In genomic region chr22:23182289-23183106, GRCh38 we compare ENCODE assay signal across 1 cellular context.
TF ChIP-seq lines count a peak whose summit lies in the region.

No MANE protein-coding gene starts in this region.

TF ChIP-seq in HEK293, 187 proteins besides CTCF, POLR2A, EP300 and RAD21 (continued from another document and continues in another):
- TF ChIP-seq, protein P1, sequence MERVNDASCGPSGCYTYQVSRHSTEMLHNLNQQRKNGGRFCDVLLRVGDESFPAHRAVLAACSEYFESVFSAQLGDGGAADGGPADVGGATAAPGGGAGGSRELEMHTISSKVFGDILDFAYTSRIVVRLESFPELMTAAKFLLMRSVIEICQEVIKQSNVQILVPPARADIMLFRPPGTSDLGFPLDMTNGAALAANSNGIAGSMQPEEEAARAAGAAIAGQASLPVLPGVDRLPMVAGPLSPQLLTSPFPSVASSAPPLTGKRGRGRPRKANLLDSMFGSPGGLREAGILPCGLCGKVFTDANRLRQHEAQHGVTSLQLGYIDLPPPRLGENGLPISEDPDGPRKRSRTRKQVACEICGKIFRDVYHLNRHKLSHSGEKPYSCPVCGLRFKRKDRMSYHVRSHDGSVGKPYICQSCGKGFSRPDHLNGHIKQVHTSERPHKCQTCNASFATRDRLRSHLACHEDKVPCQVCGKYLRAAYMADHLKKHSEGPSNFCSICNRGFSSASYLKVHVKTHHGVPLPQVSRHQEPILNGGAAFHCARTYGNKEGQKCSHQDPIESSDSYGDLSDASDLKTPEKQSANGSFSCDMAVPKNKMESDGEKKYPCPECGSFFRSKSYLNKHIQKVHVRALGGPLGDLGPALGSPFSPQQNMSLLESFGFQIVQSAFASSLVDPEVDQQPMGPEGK (tag by site-specific recombination; IDR thresholded peaks at IDR 0.05) = peak; percentile 85
- TF ChIP-seq ZNF596 (tag by site-specific recombination; IDR thresholded peaks at IDR 0.05) (no peak), ZNF404 (tag by site-specific recombination; IDR thresholded peaks at IDR 0.05) (no peak), ZNF623 (tag by site-specific recombination; IDR thresholded peaks at IDR 0.05) (no peak), ZFHX2 (tag by site-specific recombination; conservative IDR thresholded peaks at IDR 0.05) (peak; percentile 46), ZNF114 (tag by site-specific recombination; IDR thresholded peaks at IDR 0.05) (no peak), ZNF521 (tag by site-specific recombination; IDR thresholded peaks at IDR 0.05) (no peak), ZNF354C (tag by site-specific recombination; IDR thresholded peaks at IDR 0.05; ENCODE audit: borderline replicate concordance, low read depth) (no peak), PBX3 (CRISPR knock-in tag; IDR thresholded peaks at IDR 0.05) (no peak), TSHZ1 (tag by site-specific recombination; IDR thresholded peaks at IDR 0.05; ENCODE audit: borderline replicate concordance) (peak; percentile 78; the same call in 1 of the 2 replicates), ZNF23 (tag by site-specific recombination; IDR thresholded peaks at IDR 0.05; ENCODE audit: borderline replicate concordance) (no peak), REPIN1 (tag by site-specific recombination; IDR thresholded peaks at IDR 0.05; ENCODE audit: low read depth) (no peak), HOXC10 (CRISPR knock-in tag; IDR thresholded peaks at IDR 0.05) (no peak), ZNF701 (tag by site-specific recombination; IDR thresholded peaks at IDR 0.05) (no peak), ZNF146 (tag by site-specific recombination; IDR thresholded peaks at IDR 0.05) (no peak), ZNF394 (tag by site-specific recombination; IDR thresholded peaks at IDR 0.05; ENCODE audit: borderline replicate concordance) (no peak), ZNF48 (tag by site-specific recombination; IDR thresholded peaks at IDR 0.05) (no peak), ZNF138 (tag by site-specific recombination; IDR thresholded peaks at IDR 0.05; ENCODE audit: borderline replicate concordance) (no peak), KLF10 (tag by site-specific recombination; IDR thresholded peaks at IDR 0.05) (no peak), ZSCAN16 (tag by site-specific recombination; IDR thresholded peaks at IDR 0.05) (no peak), ZNF398 (tag by site-specific recombination; IDR thresholded peaks at IDR 0.05) (peak; percentile 45; the same call in 1 of the 2 replicates), RBAK (tag by site-specific recombination; IDR thresholded peaks at IDR 0.05) (no peak), ZNF341 (tag by site-specific recombination; IDR thresholded peaks at IDR 0.05; ENCODE audit: low read depth) (peak; percentile 53), ZNF292 (tag by site-specific recombination; IDR thresholded peaks at IDR 0.05; ENCODE audit: borderline replicate concordance, low read depth) (no peak), ZNF785 (tag by site-specific recombination; IDR thresholded peaks at IDR 0.05) (no peak), ZNF2 (tag by site-specific recombination; IDR thresholded peaks at IDR 0.05) (0 out of 2 replicates have a peak, but pooled peaks have one; percentile 60), ZNF776 (tag by site-specific recombination; IDR thresholded peaks at IDR 0.05; ENCODE audit: borderline replicate concordance) (no peak), ZNF501 (tag by site-specific recombination; IDR thresholded peaks at IDR 0.05) (no peak; the same call in 1 of the 2 replicates), MYNN (tag by site-specific recombination; IDR thresholded peaks at IDR 0.05; ENCODE audit: borderline replicate concordance) (no peak), ZNF530 (tag by site-specific recombination; IDR thresholded peaks at IDR 0.05; ENCODE audit: low read depth) (no peak), ZNF423 (tag by site-specific recombination; IDR thresholded peaks at IDR 0.05) (no peak), BCL11A (tag by site-specific recombination; IDR thresholded peaks at IDR 0.05; ENCODE audit: low read depth) (peak; percentile 82; the same call in 1 of the 2 replicates), ZNF248 (tag by site-specific recombination; IDR thresholded peaks at IDR 0.05) (no peak), ZNF280C (tag by site-specific recombination; IDR thresholded peaks at IDR 0.05) (no peak), TCF7L2 (IDR thresholded peaks at IDR 0.05; ENCODE audit: borderline replicate concordance, low read depth, low read length) (no peak), OSR2 (tag by site-specific recombination; IDR thresholded peaks at IDR 0.05) (peak; percentile 87), ZBTB21 (tag by site-specific recombination; IDR thresholded peaks at IDR 0.05) (no peak), KLF9 (tag by site-specific recombination; IDR thresholded peaks at IDR 0.05; ENCODE audit: low read depth) (no peak), WT1 (tag by site-specific recombination; IDR thresholded peaks at IDR 0.05) (peak; percentile 44)
- TF ChIP-seq, protein P2, sequence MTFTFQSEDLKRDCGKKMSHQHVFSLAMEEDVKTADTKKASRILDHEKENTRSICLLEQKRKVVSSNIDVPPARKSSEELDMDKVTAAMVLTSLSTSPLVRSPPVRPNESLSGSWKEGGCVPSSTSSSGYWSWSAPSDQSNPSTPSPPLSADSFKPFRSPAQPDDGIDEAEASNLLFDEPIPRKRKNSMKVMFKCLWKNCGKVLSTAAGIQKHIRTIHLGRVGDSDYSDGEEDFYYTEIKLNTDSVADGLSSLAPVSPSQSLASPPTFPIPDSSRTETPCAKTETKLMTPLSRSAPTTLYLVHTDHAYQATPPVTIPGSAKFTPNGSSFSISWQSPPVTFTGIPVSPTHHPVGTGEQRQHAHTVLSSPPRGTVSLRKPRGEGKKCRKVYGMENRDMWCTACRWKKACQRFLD (tag by site-specific recombination; IDR thresholded peaks at IDR 0.05) = no peak
- TF ChIP-seq, protein P3, sequence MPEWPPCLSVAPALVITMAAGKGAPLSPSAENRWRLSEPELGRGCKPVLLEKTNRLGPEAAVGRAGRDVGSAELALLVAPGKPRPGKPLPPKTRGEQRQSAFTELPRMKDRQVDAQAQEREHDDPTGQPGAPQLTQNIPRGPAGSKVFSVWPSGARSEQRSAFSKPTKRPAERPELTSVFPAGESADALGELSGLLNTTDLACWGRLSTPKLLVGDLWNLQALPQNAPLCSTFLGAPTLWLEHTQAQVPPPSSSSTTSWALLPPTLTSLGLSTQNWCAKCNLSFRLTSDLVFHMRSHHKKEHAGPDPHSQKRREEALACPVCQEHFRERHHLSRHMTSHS (tag by site-specific recombination; IDR thresholded peaks at IDR 0.05) = no peak
- TF ChIP-seq, protein P4, sequence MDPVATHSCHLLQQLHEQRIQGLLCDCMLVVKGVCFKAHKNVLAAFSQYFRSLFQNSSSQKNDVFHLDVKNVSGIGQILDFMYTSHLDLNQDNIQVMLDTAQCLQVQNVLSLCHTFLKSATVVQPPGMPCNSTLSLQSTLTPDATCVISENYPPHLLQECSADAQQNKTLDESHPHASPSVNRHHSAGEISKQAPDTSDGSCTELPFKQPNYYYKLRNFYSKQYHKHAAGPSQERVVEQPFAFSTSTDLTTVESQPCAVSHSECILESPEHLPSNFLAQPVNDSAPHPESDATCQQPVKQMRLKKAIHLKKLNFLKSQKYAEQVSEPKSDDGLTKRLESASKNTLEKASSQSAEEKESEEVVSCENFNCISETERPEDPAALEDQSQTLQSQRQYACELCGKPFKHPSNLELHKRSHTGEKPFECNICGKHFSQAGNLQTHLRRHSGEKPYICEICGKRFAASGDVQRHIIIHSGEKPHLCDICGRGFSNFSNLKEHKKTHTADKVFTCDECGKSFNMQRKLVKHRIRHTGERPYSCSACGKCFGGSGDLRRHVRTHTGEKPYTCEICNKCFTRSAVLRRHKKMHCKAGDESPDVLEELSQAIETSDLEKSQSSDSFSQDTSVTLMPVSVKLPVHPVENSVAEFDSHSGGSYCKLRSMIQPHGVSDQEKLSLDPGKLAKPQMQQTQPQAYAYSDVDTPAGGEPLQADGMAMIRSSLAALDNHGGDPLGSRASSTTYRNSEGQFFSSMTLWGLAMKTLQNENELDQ (tag by site-specific recombination; IDR thresholded peaks at IDR 0.05; ENCODE audit: low read depth) = no peak
- TF ChIP-seq, protein P5, sequence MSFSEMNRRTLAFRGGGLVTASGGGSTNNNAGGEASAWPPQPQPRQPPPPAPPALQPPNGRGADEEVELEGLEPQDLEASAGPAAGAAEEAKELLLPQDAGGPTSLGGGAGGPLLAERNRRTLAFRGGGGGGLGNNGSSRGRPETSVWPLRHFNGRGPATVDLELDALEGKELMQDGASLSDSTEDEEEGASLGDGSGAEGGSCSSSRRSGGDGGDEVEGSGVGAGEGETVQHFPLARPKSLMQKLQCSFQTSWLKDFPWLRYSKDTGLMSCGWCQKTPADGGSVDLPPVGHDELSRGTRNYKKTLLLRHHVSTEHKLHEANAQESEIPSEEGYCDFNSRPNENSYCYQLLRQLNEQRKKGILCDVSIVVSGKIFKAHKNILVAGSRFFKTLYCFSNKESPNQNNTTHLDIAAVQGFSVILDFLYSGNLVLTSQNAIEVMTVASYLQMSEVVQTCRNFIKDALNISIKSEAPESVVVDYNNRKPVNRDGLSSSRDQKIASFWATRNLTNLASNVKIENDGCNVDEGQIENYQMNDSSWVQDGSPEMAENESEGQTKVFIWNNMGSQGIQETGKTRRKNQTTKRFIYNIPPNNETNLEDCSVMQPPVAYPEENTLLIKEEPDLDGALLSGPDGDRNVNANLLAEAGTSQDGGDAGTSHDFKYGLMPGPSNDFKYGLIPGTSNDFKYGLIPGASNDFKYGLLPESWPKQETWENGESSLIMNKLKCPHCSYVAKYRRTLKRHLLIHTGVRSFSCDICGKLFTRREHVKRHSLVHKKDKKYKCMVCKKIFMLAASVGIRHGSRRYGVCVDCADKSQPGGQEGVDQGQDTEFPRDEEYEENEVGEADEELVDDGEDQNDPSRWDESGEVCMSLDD (tag by site-specific recombination; IDR thresholded peaks at IDR 0.05) = 0 out of 2 replicates have a peak, but pooled peaks have one; percentile 12
- TF ChIP-seq, protein P6, sequence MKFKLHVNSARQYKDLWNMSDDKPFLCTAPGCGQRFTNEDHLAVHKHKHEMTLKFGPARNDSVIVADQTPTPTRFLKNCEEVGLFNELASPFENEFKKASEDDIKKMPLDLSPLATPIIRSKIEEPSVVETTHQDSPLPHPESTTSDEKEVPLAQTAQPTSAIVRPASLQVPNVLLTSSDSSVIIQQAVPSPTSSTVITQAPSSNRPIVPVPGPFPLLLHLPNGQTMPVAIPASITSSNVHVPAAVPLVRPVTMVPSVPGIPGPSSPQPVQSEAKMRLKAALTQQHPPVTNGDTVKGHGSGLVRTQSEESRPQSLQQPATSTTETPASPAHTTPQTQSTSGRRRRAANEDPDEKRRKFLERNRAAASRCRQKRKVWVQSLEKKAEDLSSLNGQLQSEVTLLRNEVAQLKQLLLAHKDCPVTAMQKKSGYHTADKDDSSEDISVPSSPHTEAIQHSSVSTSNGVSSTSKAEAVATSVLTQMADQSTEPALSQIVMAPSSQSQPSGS (tag by site-specific recombination; IDR thresholded peaks at IDR 0.05; ENCODE audit: low read depth) = no peak
